Comparison of ENCODE assay signal across 13 cellular contexts in genomic region chr1:59139396-59139795, GRCh38.
A peak's percentile ranks its signal among the peaks of the same experiment; 100 is the strongest.
DNase-seq lines count a peak whose midpoint lies in the region; ATAC-seq and TF ChIP-seq lines count a peak whose summit lies in the region.
"Had no signal": no experiment of that assay in that cellular context is flagged by ENCODE, and none has a peak within 500 bp of the region (broad histone marks: within the 10 kb centered on the region; RNA-seq: fewer than 3 reads in every experiment).

No MANE protein-coding gene starts in this region.

- DNase-seq in ELR (ENCODE audit: low read depth): peak; percentile 57
- peak; percentile 80 for DNase-seq in M059J (ENCODE audit: low read depth)
- DNase-seq in epithelial cell of esophagus (ENCODE audit: low read depth): peak; percentile 70
- DNase-seq in psoas muscle: peak; percentile 72 to 91
- DNase-seq in T-cell: no peak
- DNase-seq in NOMO-1 treated with DMSO at 0.1 percent for 48 hours (lab: John Stamatoyannopoulos, UW; ENCODE audit: unreplicated experiment): no peak
- DNase-seq: activated effector memory CD4-positive, alpha-beta T cell treated with Interleukin-2 at 50 U/mL for 16 hours; MM.1S had no signal

- peaks cover 62% of the 10 kb centered on the region for H3K4me1 ChIP-seq in psoas muscle

- H3K36me3 Mint-ChIP-seq in T-cell: no peaks in the 10 kb centered on the region

- H3K27ac ChIP-seq in psoas muscle: peak overlapping the region; percentile 93
- H3K27ac ChIP-seq: neutrophil, SJSA1 had no signal

- peaks cover 5 to 15% (median 13%) of the 10 kb centered on the region in 3 donors for H3K4me1 Mint-ChIP-seq in T-cell

- peaks cover 0 to 2% of the 10 kb centered on the region in 2 donors for H3K27me3 Mint-ChIP-seq in T-cell
- H3K27me3 Mint-ChIP-seq: stimulated activated naive CD8-positive, alpha-beta T cell treated with anti-CD3 and anti-CD28 coated beads, Interleukin-15, Interleukin-2, amounts not matched to agents 100 ng/mL and 50 ng/mL, for 24 hours had no signal

- POLR2A ChIA-PET in T-cell (lab: Charles Lee): no interaction called here

- no peaks in the 10 kb centered on the region for H3K9me3 ChIP-seq in psoas muscle
- H3K9me3 ChIP-seq: neutrophil, SJSA1 had no signal

- ATAC-seq in psoas muscle (peak; percentile 79 to 84 (median 82)), T-cell (replicated peaks in 1 of 4) (no peak), HG03469 (IDR thresholded peaks at IDR 0.05; ENCODE audit: unreplicated experiment) (no peak)
- ATAC-seq: activated CD4-positive, CD25-positive, alpha-beta regulatory T cell treated with anti-CD3 and anti-CD28 coated beads, Interleukin-2, amount 50 U/mL, for 24 hours had no signal

- no peak for TF ChIP-seq CTCF in epithelial cell of esophagus (IDR thresholded peaks at IDR 0.05; ENCODE audit: insufficient read depth, low read depth, low read length, missing control alignments)
- no peak for TF ChIP-seq CTCF in psoas muscle (IDR thresholded peaks at IDR 0.05)

- H3K27ac Mint-ChIP-seq in T-cell: no peak overlapping the region
- H3K27ac Mint-ChIP-seq: stimulated activated naive CD8-positive, alpha-beta T cell treated with anti-CD3 and anti-CD28 coated beads, Interleukin-15, Interleukin-2, amounts not matched to agents 100 ng/mL and 50 ng/mL, for 24 hours had no signal

- no peak overlapping the region for H3K4me3 ChIP-seq in epithelial cell of esophagus (ENCODE audit: low read length)
- no peak overlapping the region for H3K4me3 ChIP-seq in psoas muscle
- H3K4me3 ChIP-seq: SJSA1 had no signal

- no peaks in the 10 kb centered on the region for H3K9me3 Mint-ChIP-seq in T-cell
- H3K9me3 Mint-ChIP-seq: stimulated activated naive CD8-positive, alpha-beta T cell treated with anti-CD3 and anti-CD28 coated beads, Interleukin-15, Interleukin-2, amounts not matched to agents 100 ng/mL and 50 ng/mL, for 24 hours had no signal

- WGBS in psoas muscle, 3 donors: 34 to 82% (median 35%) methylated on average over 2 of the region's 2 CpGs

- H3K4me3 Mint-ChIP-seq in T-cell: no peak overlapping the region
- H3K4me3 Mint-ChIP-seq: stimulated activated naive CD8-positive, alpha-beta T cell treated with anti-CD3 and anti-CD28 coated beads, Interleukin-15, Interleukin-2, amounts not matched to agents 100 ng/mL and 50 ng/mL, for 24 hours had no signal

- H3K27me3 ChIP-seq in psoas muscle (ENCODE audit: insufficient read depth in 3 of 3, low read length in 2 of 3): no peaks in the 10 kb centered on the region
- H3K27me3 ChIP-seq: neutrophil, SJSA1 had no signal

- intact Hi-C loops in psoas muscle (cut with DNase I): loop anchor here (2.0 to 5.0 kb wide), 3 partner anchors 37 to 355 kb away; partner anchors contain the start of gene JUN (in 1 of the 2)

- no peaks in the 10 kb centered on the region for H3K36me3 ChIP-seq in psoas muscle (ENCODE audit: insufficient read depth in 1 of 2, low read depth in 1 of 2)
- H3K36me3 ChIP-seq: neutrophil, SJSA1 had no signal

- CTCF ChIA-PET in T-cell (lab: Charles Lee): no interaction called here

Comparison
In these comparisons a context has a peak if more than half of its experiments do, and no peak if none do; other contexts are left out.
1. DNase-seq: peak in ELR (single experiment), M059J (single experiment), epithelial cell of esophagus (single experiment) and psoas muscle (2 of 2); none in T-cell (0 of 34) and NOMO-1 treated with DMSO at 0.1 percent for 48 hours (single experiment).
2. ATAC-seq: peak in psoas muscle (4 of 4); none in T-cell (0 of 4) and HG03469 (single experiment).